ENCODE assay signal across 1 cellular context in the genomic region with DNA sequence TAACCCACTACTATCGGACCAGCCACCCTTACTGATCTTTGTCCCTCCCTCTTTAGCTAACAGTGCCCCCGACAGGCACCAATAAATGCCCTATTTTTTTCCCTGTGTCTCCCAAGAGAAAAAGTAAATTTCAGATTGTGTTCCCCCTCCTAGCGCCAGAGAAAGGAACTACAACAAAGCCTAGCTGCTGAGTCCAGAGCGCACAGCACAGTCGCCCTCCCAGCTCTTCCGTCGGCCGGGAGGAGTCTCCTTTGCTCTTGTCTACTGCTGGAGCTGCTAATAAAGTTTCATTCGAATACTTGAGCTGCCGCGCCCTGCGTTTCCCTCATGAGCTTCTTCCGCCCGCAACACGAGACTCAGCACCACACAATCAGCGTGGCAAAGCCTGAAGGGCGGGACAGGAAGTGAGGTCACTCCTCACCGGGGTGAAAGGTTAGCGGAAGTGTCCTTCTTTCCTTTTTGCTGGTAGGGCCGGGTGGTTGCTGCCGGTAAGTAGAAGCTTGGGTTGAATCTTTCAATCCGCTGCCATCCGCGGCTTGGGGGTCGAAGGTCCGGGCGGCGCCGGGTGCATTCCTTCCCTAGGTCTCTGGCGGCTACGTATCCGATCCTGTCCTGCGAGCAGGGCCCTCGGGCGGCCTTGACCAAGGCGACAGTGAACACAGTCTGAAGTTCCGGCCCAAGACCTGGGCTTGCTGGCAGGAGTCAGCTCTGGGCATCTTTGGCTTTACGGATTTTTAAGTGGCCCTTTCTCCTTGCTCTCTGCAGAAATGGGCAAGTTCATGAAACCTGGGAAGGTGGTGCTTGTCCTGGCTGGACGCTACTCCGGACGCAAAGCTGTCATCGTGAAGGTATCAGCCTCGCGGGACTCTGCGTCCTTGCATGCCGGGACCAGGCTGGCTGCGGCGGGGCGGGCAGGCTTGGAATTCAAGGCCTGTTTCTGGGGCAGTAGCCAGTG.
TF ChIP-seq lines count a peak whose summit lies in the region.

A gene (plus strand): TSS at position 436 of the 955 bp plus-strand sequence. CDS start 332 bp downstream, at position 768.

TF ChIP-seq in HepG2, 621 proteins besides CTCF, POLR2A, EP300 and RAD21 (continued from another document and continues in another):
- TF ChIP-seq, protein P1, sequence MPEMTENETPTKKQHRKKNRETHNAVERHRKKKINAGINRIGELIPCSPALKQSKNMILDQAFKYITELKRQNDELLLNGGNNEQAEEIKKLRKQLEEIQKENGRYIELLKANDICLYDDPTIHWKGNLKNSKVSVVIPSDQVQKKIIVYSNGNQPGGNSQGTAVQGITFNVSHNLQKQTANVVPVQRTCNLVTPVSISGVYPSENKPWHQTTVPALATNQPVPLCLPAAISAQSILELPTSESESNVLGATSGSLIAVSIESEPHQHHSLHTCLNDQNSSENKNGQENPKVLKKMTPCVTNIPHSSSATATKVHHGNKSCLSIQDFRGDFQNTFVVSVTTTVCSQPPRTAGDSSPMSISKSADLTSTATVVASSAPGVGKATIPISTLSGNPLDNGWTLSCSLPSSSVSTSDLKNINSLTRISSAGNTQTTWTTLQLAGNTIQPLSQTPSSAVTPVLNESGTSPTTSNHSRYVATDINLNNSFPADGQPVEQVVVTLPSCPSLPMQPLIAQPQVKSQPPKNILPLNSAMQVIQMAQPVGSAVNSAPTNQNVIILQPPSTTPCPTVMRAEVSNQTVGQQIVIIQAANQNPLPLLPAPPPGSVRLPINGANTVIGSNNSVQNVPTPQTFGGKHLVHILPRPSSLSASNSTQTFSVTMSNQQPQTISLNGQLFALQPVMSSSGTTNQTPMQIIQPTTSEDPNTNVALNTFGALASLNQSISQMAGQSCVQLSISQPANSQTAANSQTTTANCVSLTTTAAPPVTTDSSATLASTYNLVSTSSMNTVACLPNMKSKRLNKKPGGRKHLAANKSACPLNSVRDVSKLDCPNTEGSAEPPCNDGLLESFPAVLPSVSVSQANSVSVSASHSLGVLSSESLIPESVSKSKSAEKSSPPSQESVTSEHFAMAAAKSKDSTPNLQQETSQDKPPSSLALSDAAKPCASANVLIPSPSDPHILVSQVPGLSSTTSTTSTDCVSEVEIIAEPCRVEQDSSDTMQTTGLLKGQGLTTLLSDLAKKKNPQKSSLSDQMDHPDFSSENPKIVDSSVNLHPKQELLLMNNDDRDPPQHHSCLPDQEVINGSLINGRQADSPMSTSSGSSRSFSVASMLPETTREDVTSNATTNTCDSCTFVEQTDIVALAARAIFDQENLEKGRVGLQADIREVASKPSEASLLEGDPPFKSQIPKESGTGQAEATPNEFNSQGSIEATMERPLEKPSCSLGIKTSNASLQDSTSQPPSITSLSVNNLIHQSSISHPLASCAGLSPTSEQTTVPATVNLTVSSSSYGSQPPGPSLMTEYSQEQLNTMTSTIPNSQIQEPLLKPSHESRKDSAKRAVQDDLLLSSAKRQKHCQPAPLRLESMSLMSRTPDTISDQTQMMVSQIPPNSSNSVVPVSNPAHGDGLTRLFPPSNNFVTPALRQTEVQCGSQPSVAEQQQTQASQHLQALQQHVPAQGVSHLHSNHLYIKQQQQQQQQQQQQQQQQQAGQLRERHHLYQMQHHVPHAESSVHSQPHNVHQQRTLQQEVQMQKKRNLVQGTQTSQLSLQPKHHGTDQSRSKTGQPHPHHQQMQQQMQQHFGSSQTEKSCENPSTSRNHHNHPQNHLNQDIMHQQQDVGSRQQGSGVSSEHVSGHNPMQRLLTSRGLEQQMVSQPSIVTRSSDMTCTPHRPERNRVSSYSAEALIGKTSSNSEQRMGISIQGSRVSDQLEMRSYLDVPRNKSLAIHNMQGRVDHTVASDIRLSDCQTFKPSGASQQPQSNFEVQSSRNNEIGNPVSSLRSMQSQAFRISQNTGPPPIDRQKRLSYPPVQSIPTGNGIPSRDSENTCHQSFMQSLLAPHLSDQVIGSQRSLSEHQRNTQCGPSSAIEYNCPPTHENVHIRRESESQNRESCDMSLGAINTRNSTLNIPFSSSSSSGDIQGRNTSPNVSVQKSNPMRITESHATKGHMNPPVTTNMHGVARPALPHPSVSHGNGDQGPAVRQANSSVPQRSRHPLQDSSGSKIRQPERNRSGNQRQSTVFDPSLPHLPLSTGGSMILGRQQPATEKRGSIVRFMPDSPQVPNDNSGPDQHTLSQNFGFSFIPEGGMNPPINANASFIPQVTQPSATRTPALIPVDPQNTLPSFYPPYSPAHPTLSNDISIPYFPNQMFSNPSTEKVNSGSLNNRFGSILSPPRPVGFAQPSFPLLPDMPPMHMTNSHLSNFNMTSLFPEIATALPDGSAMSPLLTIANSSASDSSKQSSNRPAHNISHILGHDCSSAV (CRISPR knock-in tag; IDR thresholded peaks at IDR 0.05; ENCODE audit: borderline replicate concordance) = no peak
- TF ChIP-seq, protein P2, sequence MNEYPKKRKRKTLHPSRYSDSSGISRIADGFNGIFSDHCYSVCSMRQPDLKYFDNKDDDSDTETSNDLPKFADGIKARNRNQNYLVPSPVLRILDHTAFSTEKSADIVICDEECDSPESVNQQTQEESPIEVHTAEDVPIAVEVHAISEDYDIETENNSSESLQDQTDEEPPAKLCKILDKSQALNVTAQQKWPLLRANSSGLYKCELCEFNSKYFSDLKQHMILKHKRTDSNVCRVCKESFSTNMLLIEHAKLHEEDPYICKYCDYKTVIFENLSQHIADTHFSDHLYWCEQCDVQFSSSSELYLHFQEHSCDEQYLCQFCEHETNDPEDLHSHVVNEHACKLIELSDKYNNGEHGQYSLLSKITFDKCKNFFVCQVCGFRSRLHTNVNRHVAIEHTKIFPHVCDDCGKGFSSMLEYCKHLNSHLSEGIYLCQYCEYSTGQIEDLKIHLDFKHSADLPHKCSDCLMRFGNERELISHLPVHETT (CRISPR knock-in tag; conservative IDR thresholded peaks at IDR 0.05) = peak; percentile 91
- TF ChIP-seq, protein P3, sequence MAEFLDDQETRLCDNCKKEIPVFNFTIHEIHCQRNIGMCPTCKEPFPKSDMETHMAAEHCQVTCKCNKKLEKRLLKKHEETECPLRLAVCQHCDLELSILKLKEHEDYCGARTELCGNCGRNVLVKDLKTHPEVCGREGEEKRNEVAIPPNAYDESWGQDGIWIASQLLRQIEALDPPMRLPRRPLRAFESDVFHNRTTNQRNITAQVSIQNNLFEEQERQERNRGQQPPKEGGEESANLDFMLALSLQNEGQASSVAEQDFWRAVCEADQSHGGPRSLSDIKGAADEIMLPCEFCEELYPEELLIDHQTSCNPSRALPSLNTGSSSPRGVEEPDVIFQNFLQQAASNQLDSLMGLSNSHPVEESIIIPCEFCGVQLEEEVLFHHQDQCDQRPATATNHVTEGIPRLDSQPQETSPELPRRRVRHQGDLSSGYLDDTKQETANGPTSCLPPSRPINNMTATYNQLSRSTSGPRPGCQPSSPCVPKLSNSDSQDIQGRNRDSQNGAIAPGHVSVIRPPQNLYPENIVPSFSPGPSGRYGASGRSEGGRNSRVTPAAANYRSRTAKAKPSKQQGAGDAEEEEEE (CRISPR knock-in tag; IDR thresholded peaks at IDR 0.05; ENCODE audit: borderline replicate concordance) = 0 out of 2 replicates have a peak, but pooled peaks have one; percentile 78
- no peak for TF ChIP-seq ZNF326 (CRISPR knock-in tag; IDR thresholded peaks at IDR 0.05; ENCODE audit: borderline replicate concordance)
- TF ChIP-seq ZNF337 (CRISPR knock-in tag; IDR thresholded peaks at IDR 0.05; ENCODE audit: borderline replicate concordance, low read depth) = peak; percentile 92; the same call in 1 of the 2 replicates
- TF ChIP-seq ZC3H13 (CRISPR knock-in tag; IDR thresholded peaks at IDR 0.05) = peak; percentile 62
- peak; percentile 83 for TF ChIP-seq NFIC (IDR thresholded peaks at IDR 0.05; ENCODE audit: low read length)
- 0 out of 2 replicates have a peak, but pooled peaks have one; percentile 9 for TF ChIP-seq ZSCAN12 (CRISPR knock-in tag; IDR thresholded peaks at IDR 0.05)
- TF ChIP-seq, protein P4, sequence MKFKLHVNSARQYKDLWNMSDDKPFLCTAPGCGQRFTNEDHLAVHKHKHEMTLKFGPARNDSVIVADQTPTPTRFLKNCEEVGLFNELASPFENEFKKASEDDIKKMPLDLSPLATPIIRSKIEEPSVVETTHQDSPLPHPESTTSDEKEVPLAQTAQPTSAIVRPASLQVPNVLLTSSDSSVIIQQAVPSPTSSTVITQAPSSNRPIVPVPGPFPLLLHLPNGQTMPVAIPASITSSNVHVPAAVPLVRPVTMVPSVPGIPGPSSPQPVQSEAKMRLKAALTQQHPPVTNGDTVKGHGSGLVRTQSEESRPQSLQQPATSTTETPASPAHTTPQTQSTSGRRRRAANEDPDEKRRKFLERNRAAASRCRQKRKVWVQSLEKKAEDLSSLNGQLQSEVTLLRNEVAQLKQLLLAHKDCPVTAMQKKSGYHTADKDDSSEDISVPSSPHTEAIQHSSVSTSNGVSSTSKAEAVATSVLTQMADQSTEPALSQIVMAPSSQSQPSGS (CRISPR knock-in tag; IDR thresholded peaks at IDR 0.05) = peak; percentile 98
- TF ChIP-seq ZNF441 (CRISPR knock-in tag; IDR thresholded peaks at IDR 0.05; ENCODE audit: borderline replicate concordance) = no peak
- peak; percentile 93; the same call in 1 of the 2 replicates for TF ChIP-seq RFXAP (CRISPR knock-in tag; IDR thresholded peaks at IDR 0.05; ENCODE audit: borderline replicate concordance)
- TF ChIP-seq, protein P5, sequence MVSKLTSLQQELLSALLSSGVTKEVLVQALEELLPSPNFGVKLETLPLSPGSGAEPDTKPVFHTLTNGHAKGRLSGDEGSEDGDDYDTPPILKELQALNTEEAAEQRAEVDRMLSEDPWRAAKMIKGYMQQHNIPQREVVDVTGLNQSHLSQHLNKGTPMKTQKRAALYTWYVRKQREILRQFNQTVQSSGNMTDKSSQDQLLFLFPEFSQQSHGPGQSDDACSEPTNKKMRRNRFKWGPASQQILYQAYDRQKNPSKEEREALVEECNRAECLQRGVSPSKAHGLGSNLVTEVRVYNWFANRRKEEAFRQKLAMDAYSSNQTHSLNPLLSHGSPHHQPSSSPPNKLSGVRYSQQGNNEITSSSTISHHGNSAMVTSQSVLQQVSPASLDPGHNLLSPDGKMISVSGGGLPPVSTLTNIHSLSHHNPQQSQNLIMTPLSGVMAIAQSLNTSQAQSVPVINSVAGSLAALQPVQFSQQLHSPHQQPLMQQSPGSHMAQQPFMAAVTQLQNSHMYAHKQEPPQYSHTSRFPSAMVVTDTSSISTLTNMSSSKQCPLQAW (CRISPR knock-in tag; IDR thresholded peaks at IDR 0.05) = peak; percentile 100
- TF ChIP-seq JUND (CRISPR knock-in tag; IDR thresholded peaks at IDR 0.05) = peak; percentile 82; the same call in 1 of the 2 replicates
- peak; percentile 99 for TF ChIP-seq XRCC5 (optimal IDR thresholded peaks at IDR 0.05; ENCODE audit: low read length)
- TF ChIP-seq, protein P6, sequence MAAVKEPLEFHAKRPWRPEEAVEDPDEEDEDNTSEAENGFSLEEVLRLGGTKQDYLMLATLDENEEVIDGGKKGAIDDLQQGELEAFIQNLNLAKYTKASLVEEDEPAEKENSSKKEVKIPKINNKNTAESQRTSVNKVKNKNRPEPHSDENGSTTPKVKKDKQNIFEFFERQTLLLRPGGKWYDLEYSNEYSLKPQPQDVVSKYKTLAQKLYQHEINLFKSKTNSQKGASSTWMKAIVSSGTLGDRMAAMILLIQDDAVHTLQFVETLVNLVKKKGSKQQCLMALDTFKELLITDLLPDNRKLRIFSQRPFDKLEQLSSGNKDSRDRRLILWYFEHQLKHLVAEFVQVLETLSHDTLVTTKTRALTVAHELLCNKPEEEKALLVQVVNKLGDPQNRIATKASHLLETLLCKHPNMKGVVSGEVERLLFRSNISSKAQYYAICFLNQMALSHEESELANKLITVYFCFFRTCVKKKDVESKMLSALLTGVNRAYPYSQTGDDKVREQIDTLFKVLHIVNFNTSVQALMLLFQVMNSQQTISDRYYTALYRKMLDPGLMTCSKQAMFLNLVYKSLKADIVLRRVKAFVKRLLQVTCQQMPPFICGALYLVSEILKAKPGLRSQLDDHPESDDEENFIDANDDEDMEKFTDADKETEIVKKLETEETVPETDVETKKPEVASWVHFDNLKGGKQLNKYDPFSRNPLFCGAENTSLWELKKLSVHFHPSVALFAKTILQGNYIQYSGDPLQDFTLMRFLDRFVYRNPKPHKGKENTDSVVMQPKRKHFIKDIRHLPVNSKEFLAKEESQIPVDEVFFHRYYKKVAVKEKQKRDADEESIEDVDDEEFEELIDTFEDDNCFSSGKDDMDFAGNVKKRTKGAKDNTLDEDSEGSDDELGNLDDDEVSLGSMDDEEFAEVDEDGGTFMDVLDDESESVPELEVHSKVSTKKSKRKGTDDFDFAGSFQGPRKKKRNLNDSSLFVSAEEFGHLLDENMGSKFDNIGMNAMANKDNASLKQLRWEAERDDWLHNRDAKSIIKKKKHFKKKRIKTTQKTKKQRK (IDR thresholded peaks at IDR 0.05; ENCODE audit: low read length) = no peak
- peak; percentile 93 for TF ChIP-seq NAIF1 (CRISPR knock-in tag; IDR thresholded peaks at IDR 0.05; ENCODE audit: borderline replicate concordance)
- TF ChIP-seq NFE2L2 (IDR thresholded peaks at IDR 0.05; ENCODE audit: low read length) = peak; percentile 1; the same call in 1 of the 2 replicates
- TF ChIP-seq, protein P7, sequence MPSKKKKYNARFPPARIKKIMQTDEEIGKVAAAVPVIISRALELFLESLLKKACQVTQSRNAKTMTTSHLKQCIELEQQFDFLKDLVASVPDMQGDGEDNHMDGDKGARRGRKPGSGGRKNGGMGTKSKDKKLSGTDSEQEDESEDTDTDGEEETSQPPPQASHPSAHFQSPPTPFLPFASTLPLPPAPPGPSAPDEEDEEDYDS (CRISPR knock-in tag; IDR thresholded peaks at IDR 0.05) = peak; percentile 97
- TF ChIP-seq NR2C2 (CRISPR knock-in tag; IDR thresholded peaks at IDR 0.05; ENCODE audit: borderline replicate concordance) = peak; percentile 100
- no peak for TF ChIP-seq ZBTB7A (CRISPR knock-in tag; IDR thresholded peaks at IDR 0.05)
- peak; percentile 99 for TF ChIP-seq DR1 (CRISPR knock-in tag; IDR thresholded peaks at IDR 0.05)
- peak; percentile 96 for TF ChIP-seq PPARG (CRISPR knock-in tag; conservative IDR thresholded peaks at IDR 0.05)
- TF ChIP-seq THYN1 (CRISPR knock-in tag; IDR thresholded peaks at IDR 0.05; ENCODE audit: borderline replicate concordance, low read depth) = no peak
- TF ChIP-seq, protein P8, sequence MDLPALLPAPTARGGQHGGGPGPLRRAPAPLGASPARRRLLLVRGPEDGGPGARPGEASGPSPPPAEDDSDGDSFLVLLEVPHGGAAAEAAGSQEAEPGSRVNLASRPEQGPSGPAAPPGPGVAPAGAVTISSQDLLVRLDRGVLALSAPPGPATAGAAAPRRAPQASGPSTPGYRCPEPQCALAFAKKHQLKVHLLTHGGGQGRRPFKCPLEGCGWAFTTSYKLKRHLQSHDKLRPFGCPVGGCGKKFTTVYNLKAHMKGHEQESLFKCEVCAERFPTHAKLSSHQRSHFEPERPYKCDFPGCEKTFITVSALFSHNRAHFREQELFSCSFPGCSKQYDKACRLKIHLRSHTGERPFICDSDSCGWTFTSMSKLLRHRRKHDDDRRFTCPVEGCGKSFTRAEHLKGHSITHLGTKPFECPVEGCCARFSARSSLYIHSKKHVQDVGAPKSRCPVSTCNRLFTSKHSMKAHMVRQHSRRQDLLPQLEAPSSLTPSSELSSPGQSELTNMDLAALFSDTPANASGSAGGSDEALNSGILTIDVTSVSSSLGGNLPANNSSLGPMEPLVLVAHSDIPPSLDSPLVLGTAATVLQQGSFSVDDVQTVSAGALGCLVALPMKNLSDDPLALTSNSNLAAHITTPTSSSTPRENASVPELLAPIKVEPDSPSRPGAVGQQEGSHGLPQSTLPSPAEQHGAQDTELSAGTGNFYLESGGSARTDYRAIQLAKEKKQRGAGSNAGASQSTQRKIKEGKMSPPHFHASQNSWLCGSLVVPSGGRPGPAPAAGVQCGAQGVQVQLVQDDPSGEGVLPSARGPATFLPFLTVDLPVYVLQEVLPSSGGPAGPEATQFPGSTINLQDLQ (CRISPR knock-in tag; IDR thresholded peaks at IDR 0.05) = no peak
- TF ChIP-seq FOXA3 (CRISPR knock-in tag; IDR thresholded peaks at IDR 0.05) = peak; percentile 93
- no peak for TF ChIP-seq ZNF546 (CRISPR knock-in tag; conservative IDR thresholded peaks at IDR 0.05)
